ENCODE assay signal across 8 cellular contexts in the genomic region with DNA sequence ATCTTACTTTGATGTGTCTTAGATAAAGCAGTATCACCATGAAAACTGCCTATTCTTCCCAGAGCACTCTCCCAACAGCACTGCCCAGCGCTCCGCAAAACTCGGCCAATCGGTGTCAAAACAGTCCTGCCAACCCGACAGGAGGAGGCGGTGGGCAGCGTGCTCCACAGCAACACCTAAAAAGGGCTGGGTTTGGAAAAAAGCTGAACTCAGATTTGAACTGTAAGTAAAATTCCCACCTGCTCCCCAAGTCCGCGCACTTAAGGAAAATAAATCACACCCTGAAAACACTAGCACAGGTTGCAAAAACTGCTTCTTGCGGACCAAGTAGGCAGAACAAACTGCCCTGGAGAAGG. TPM values are rescaled to one million over a fixed set of nuclear protein-coding genes. Genes with fewer than 3 reads are reported as not detected.
DNase-seq lines count a peak whose midpoint lies in the region; ATAC-seq, FAIRE-seq and TF ChIP-seq lines count a peak whose summit lies in the region.

No MANE protein-coding gene starts in this region.

- 0 to 1% (median 0%) methylated on average over 10 of the region's 10 CpGs for WGBS in small intestine, 3 donors

- intact Hi-C loops in breast epithelium (cut with DNase I; ENCODE audit: low total_unique reads): loop anchor here (5.0 kb wide), 1 partner anchor 873 kb away; no protein-coding TSS in a partner anchor

- no peak for TF ChIP-seq CTCF in OCI-LY1 (IDR thresholded peaks at IDR 0.05; ENCODE audit: low read length)
- TF ChIP-seq CTCF in breast epithelium (IDR thresholded peaks at IDR 0.05): no peak

- H4K20me1 ChIP-seq in OCI-LY1 (ENCODE audit: insufficient read depth, low read length): no peaks in the 10 kb centered on the region

- H3K36me3 ChIP-seq in OCI-LY1 (ENCODE audit: insufficient read depth, low read length) (peaks cover 2% of the 10 kb centered on the region), breast epithelium (no peaks in the 10 kb centered on the region), small intestine (ENCODE audit: control insufficient read depth in 2 of 2, insufficient read depth in 2 of 2, low read length in 2 of 2) (no peaks in the 10 kb centered on the region)

- no peaks in the 10 kb centered on the region for H3K27me3 ChIP-seq in OCI-LY1 (ENCODE audit: insufficient read depth, low read length)
- no peaks in the 10 kb centered on the region for H3K27me3 ChIP-seq in breast epithelium
- no peaks in the 10 kb centered on the region for H3K27me3 ChIP-seq in small intestine (ENCODE audit: control insufficient read depth in 2 of 2, insufficient read depth in 2 of 2, low read length in 2 of 2)

- H3K27ac ChIP-seq in OCI-LY1 (ENCODE audit: low read depth, low read length, poor library complexity, severe bottlenecking) (no peak overlapping the region), breast epithelium (peak overlapping the region; percentile 77 to 88), small intestine (ENCODE audit: low read depth in 1 of 2, low read length in 1 of 2) (peak overlapping the region; percentile 57 to 85)

- no peak overlapping the region for H2AFZ ChIP-seq in OCI-LY1 (ENCODE audit: low read length)

- TF ChIP-seq POLR2A in breast epithelium (IDR thresholded peaks at IDR 0.05): no peak

- H3K4me2 ChIP-seq in OCI-LY1 (ENCODE audit: low read length): peak overlapping the region; percentile 71

- DNase-seq in stimulated activated CD4-positive, alpha-beta T cell treated with anti-CD3 and anti-CD28 coated beads, Interleukin-2, amount 100 ng/mL, for 24 hours: peak; percentile 17 to 27
- DNase-seq in stimulated activated CD4-positive, alpha-beta T cell treated with anti-CD3 and anti-CD28 coated beads, Interleukin-1b, Interleukin-23, amount 100 ng/mL, for 48 hours: no peak
- DNase-seq in breast epithelium (ENCODE audit: low spot score in 2 of 2) (peak in 1 of 2 donors; percentile 55), islet precursor cell (peak; percentile 86), small intestine (peak; percentile 45), NCI-H1436 (lab: John Stamatoyannopoulos, UW) (no peak)

- H3K9me2 ChIP-seq in OCI-LY1 (ENCODE audit: low read depth, low read length): no peaks in the 10 kb centered on the region

- peak overlapping the region; percentile 76 for H3K9ac ChIP-seq in OCI-LY1 (ENCODE audit: low read length)

- peaks cover 22% of the 10 kb centered on the region for H3K79me2 ChIP-seq in OCI-LY1 (ENCODE audit: insufficient read depth, low read length)

- FAIRE-seq in small intestine (lab: Jason Lieb, UNC): no peak

- H3K4me3 ChIP-seq in OCI-LY1 (ENCODE audit: low read depth, low read length, poor library complexity, severe bottlenecking): peak overlapping the region; percentile 79
- H3K4me3 ChIP-seq in breast epithelium: peak overlapping the region; percentile 71 to 99 (median 98)
- peak overlapping the region; percentile 77 to 85 for H3K4me3 ChIP-seq in small intestine (ENCODE audit: low read depth in 1 of 2, low read length in 2 of 2)

- peak; percentile 25 for ATAC-seq in HG02938 (IDR thresholded peaks at IDR 0.05; ENCODE audit: unreplicated experiment)

- H3K4me1 ChIP-seq in OCI-LY1 (ENCODE audit: insufficient read depth, low read length, severe bottlenecking): peaks cover 20% of the 10 kb centered on the region
- H3K4me1 ChIP-seq in breast epithelium: peaks cover 0 to 10% of the 10 kb centered on the region in 2 donors
- peaks cover 3 to 7% of the 10 kb centered on the region in 2 donors for H3K4me1 ChIP-seq in small intestine (ENCODE audit: control insufficient read depth in 2 of 2, insufficient read depth in 1 of 2, low read depth in 1 of 2, low read length in 1 of 2)

- H3K9me3 ChIP-seq in OCI-LY1 (ENCODE audit: low read length): no peaks in the 10 kb centered on the region
- no peaks in the 10 kb centered on the region for H3K9me3 ChIP-seq in breast epithelium
- no peaks in the 10 kb centered on the region for H3K9me3 ChIP-seq in small intestine (ENCODE audit: control insufficient read depth, low read depth)

- H3F3A ChIP-seq in OCI-LY1 (ENCODE audit: insufficient read depth, low read length): no peaks in the 10 kb centered on the region

RNA-seq across cellular contexts. Expression of a gene that starts 0.7 kb away (rescaled TPM):
- 10 to 100 TPM; 26.7 to 47.4 (median 43.3) TPM for total RNA-seq in breast epithelium
- polyA plus RNA-seq in small intestine: 10 to 100 TPM; 13.5 to 21.0 (median 15.4) TPM

RNA-seq across cellular contexts. Expression of a gene that starts 59.8 kb away (rescaled TPM):
- 10 to 100 TPM; 21.8 to 37.9 (median 29.8) TPM for total RNA-seq in breast epithelium
- polyA plus RNA-seq in small intestine: 1 to 10 TPM; 6.0 to 9.8 (median 7.8) TPM

Comparison
In these comparisons a context has a peak if more than half of its experiments do, and no peak if none do; other contexts are left out.
1. DNase-seq: peak in stimulated activated CD4-positive, alpha-beta T cell treated with anti-CD3 and anti-CD28 coated beads, Interleukin-2, amount 100 ng/mL, for 24 hours (2 of 2), islet precursor cell (single experiment) and small intestine (single experiment); none in stimulated activated CD4-positive, alpha-beta T cell treated with anti-CD3 and anti-CD28 coated beads, Interleukin-1b, Interleukin-23, amount 100 ng/mL, for 48 hours (single experiment) and NCI-H1436 (single experiment).
2. Peak in every context shown above with its lines, with median percentiles within 50 percentile points of each other: H3K4me3 ChIP-seq.